Comparison of ENCODE assay signal across 1 cellular context in the genomic region with DNA sequence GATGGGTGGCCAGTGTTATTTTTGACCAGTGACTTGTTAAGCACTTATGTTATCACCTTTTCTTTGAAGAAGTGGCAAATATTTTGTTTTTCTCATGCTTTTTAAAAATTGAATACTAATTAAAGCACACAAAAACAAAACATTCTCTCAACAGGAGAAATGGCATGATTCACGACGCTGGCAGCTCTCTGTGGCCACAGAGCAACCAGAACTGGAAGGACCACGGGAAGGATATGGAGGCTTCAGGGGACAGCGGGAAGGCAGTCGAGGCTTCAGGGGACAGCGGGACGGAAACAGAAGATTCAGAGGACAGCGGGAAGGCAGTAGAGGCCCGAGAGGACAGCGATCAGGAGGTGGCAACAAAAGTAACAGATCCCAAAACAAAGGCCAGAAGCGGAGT.
A peak's percentile ranks its signal among the peaks of the same experiment; 100 is the strongest.
TF ChIP-seq lines count a peak whose summit lies in the region.

No MANE protein-coding gene starts in this region.

TF ChIP-seq in HepG2, 621 proteins besides CTCF, POLR2A, EP300 and RAD21:
- TF ChIP-seq HOXA7 (CRISPR knock-in tag; IDR thresholded peaks at IDR 0.05) (no peak), RBM22 (optimal IDR thresholded peaks at IDR 0.05; ENCODE audit: low read length) (peak; percentile 82)
- TF ChIP-seq, protein P1, sequence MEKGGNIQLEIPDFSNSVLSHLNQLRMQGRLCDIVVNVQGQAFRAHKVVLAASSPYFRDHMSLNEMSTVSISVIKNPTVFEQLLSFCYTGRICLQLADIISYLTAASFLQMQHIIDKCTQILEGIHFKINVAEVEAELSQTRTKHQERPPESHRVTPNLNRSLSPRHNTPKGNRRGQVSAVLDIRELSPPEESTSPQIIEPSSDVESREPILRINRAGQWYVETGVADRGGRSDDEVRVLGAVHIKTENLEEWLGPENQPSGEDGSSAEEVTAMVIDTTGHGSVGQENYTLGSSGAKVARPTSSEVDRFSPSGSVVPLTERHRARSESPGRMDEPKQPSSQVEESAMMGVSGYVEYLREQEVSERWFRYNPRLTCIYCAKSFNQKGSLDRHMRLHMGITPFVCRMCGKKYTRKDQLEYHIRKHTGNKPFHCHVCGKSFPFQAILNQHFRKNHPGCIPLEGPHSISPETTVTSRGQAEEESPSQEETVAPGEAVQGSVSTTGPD (CRISPR knock-in tag; IDR thresholded peaks at IDR 0.05) = no peak
TF ChIP-seq in HepG2: peak in this region for 1.
